ENCODE assay signal across 21 cellular contexts in genomic region chr19:18666784-18667183, GRCh38. TPM values are rescaled to one million over a fixed set of nuclear protein-coding genes. Genes with fewer than 3 reads are reported as not detected.
DNase-seq lines count a peak whose midpoint lies in the region; ATAC-seq and TF ChIP-seq lines count a peak whose summit lies in the region.
"Had no signal": no experiment of that assay in that cellular context is flagged by ENCODE, and none has a peak within 500 bp of the region (broad histone marks: within the 10 kb centered on the region; RNA-seq: fewer than 3 reads in every experiment).

No MANE protein-coding gene starts in this region.

- TF ChIP-seq EP300 in esophagus muscularis mucosa (IDR thresholded peaks at IDR 0.05) = no peak
- no peak for TF ChIP-seq EP300 in sigmoid colon (IDR thresholded peaks at IDR 0.05)
- TF ChIP-seq EP300 in tibial nerve (IDR thresholded peaks at IDR 0.05) = no peak

- in situ Hi-C loops in G401 (cut with HindIII; ENCODE audit: low sequenced_read_pairs) = no loop called here

- H3K4me1 ChIP-seq in heart left ventricle (peaks cover 0 to 18% (median 1%) of the 10 kb centered on the region in 12 donors), esophagus muscularis mucosa (peaks cover 22 to 82% (median 76%) of the 10 kb centered on the region in 4 donors), sigmoid colon (peaks cover 0 to 48% (median 35%) of the 10 kb centered on the region in 4 donors), tibial nerve (peaks cover 0 to 51% (median 16%) of the 10 kb centered on the region in 4 donors)

- TF ChIP-seq CTCF in heart left ventricle (IDR thresholded peaks at IDR 0.05) (no peak), esophagus muscularis mucosa (IDR thresholded peaks at IDR 0.05) (no peak), sigmoid colon (IDR thresholded peaks at IDR 0.05) (no peak), tibial nerve (IDR thresholded peaks at IDR 0.05) (no peak)

- H3K27ac ChIP-seq in heart left ventricle (peak overlapping the region in 1 of 12 donors; percentile 73), esophagus muscularis mucosa (replicated peaks in 1 of 4) (peak overlapping the region; percentile 77 to 86 (median 83)), sigmoid colon (peak overlapping the region; percentile 73 to 84 (median 78)), tibial nerve (peak overlapping the region in 3 of 4 donors; percentile 36 to 59 (median 56))
- H3K27ac ChIP-seq: 22Rv1, C4-2B had no signal

- H3K27me3 ChIP-seq in heart left ventricle = no peaks in the 10 kb centered on the region
- no peaks in the 10 kb centered on the region for H3K27me3 ChIP-seq in esophagus muscularis mucosa
- no peaks in the 10 kb centered on the region for H3K27me3 ChIP-seq in sigmoid colon
- no peaks in the 10 kb centered on the region for H3K27me3 ChIP-seq in tibial nerve

- WGBS in heart left ventricle, 4 donors = 89 to 92% (median 91%) methylated on average over 5 of the region's 5 CpGs
- WGBS in esophagus muscularis mucosa = 77% methylated on average over 5 of the region's 5 CpGs
- WGBS in sigmoid colon, 2 donors = 91 to 93% methylated on average over 5 of the region's 5 CpGs
- WGBS in tibial nerve, 2 donors = 56 to 79% methylated on average over 3 to 5 of the region's 5 CpGs

- H3K9me3 ChIP-seq in heart left ventricle = no peaks in the 10 kb centered on the region
- no peaks in the 10 kb centered on the region for H3K9me3 ChIP-seq in esophagus muscularis mucosa
- no peaks in the 10 kb centered on the region for H3K9me3 ChIP-seq in sigmoid colon
- H3K9me3 ChIP-seq in tibial nerve = no peaks in the 10 kb centered on the region

- no peak overlapping the region for H3K4me3 ChIP-seq in heart left ventricle
- no peak overlapping the region for H3K4me3 ChIP-seq in esophagus muscularis mucosa
- H3K4me3 ChIP-seq in sigmoid colon = no peak overlapping the region
- H3K4me3 ChIP-seq in tibial nerve = no peak overlapping the region

- ATAC-seq in Right ventricle myocardium inferior (no peak), heart left ventricle (no peak)

- TF ChIP-seq POLR2A in heart left ventricle (IDR thresholded peaks at IDR 0.05) (no peak), esophagus muscularis mucosa (IDR thresholded peaks at IDR 0.05; ENCODE audit: low read depth) (no peak), sigmoid colon (IDR thresholded peaks at IDR 0.05) (no peak), tibial nerve (IDR thresholded peaks at IDR 0.05) (no peak)

- intact Hi-C loops in Right ventricle myocardium inferior (cut with DNase I) = no loop called here
- intact Hi-C loops in heart left ventricle (cut with DNase I) = no loop called here
- intact Hi-C loops in esophagus muscularis mucosa (cut with DNase I) = no loop called here
- intact Hi-C loops in sigmoid colon (cut with DNase I) = no loop called here

- H3K36me3 ChIP-seq in heart left ventricle (peaks cover 0 to 53% (median 24%) of the 10 kb centered on the region in 9 donors), esophagus muscularis mucosa (peaks cover 21 to 51% (median 45%) of the 10 kb centered on the region in 4 donors), sigmoid colon (peaks cover 12 to 42% (median 25%) of the 10 kb centered on the region in 4 donors), tibial nerve (peaks cover 0 to 76% (median 8%) of the 10 kb centered on the region in 3 donors)

- DNase-seq in Right ventricle myocardium inferior (ENCODE audit: missing footprints) (peak; percentile 26), heart left ventricle (no peak), esophagus muscularis mucosa (ENCODE audit: extremely low spot score) (no peak), sigmoid colon (no peak), tibial nerve (ENCODE audit: low spot score in 2 of 2) (no peak), islet precursor cell (no peak), DMS114 treated with DMSO at 0.1 percent for 48 hours (lab: John Stamatoyannopoulos, UW; ENCODE audit: unreplicated experiment) (no peak), G401 (ENCODE audit: low spot score) (no peak)
- DNase-seq: ACHN; Calu3; CD8-positive, alpha-beta memory T cell; GDM1; Kasumi-1; NCI-H1417; NCI-H187; NCI-H446; NCI-H526; SHP77 had no signal

RNA-seq across cellular contexts. Expression of gene CRTC1, which starts 16.7 kb away (rescaled TPM):
- total RNA-seq in Right ventricle myocardium inferior = 10.3 TPM
- 10 to 100 TPM in 2 of 9 donors, 1 to 10 TPM in 7; 3.8 to 10.2 (median 8.2) TPM for total RNA-seq in heart left ventricle
- polyA plus RNA-seq in heart left ventricle = 1 to 10 TPM; 4.4 to 6.4 TPM
- 10 to 100 TPM in 1 of 4 donors, 1 to 10 TPM in 3; 5.3 to 10.1 (median 6.6) TPM for total RNA-seq in esophagus muscularis mucosa
- 1 to 10 TPM; 2.5 to 7.2 (median 4.6) TPM for total RNA-seq in sigmoid colon
- polyA plus RNA-seq in sigmoid colon = 1 to 10 TPM; 2.8 to 8.9 (median 3.6) TPM
- total RNA-seq in tibial nerve = 1 to 10 TPM; 4.0 to 7.8 (median 6.7) TPM
- 2.1 and 2.7 TPM in 2 replicates for total RNA-seq in G401 (2014; rRNA removed; shearing (Covaris generic))

RNA-seq across cellular contexts. Expression of gene KLHL26, which starts 30.0 kb away (rescaled TPM):
- total RNA-seq in Right ventricle myocardium inferior (6.6 TPM), heart left ventricle (10 to 100 TPM in 1 of 9 donors, 1 to 10 TPM in 8; 4.6 to 11.4 (median 6.8) TPM), esophagus muscularis mucosa (10 to 100 TPM in 2 of 4 donors, 1 to 10 TPM in 2; 9.1 to 19.0 (median 13.5) TPM), sigmoid colon (1 to 10 TPM; 3.8 to 8.3 (median 5.9) TPM), tibial nerve (10 to 100 TPM; 12.9 to 38.4 (median 15.1) TPM)
- polyA plus RNA-seq in heart left ventricle (1 to 10 TPM; 2.8 to 4.9 TPM), sigmoid colon (1 to 10 TPM; 1.6 to 4.8 (median 1.8) TPM)
- 5.0 and 8.3 TPM in 2 replicates for total RNA-seq in G401 (2014; rRNA removed; shearing (Covaris generic))

RNA-seq across cellular contexts. Expression of gene TMEM59L, which starts 54.1 kb away (rescaled TPM):
- total RNA-seq in Right ventricle myocardium inferior (2.8 TPM), heart left ventricle (1 to 10 TPM in 5 of 9 donors, under 1 TPM in 4; 0.50 to 4.6 (median 1.1) TPM), esophagus muscularis mucosa (1 to 10 TPM; 2.4 to 3.6 (median 2.8) TPM), sigmoid colon (1 to 10 TPM in 3 of 4 donors, under 1 TPM in 1; 0.82 to 6.4 (median 4.1) TPM), tibial nerve (10 to 100 TPM in 1 of 4 donors, 1 to 10 TPM in 2, not detected in 1; 3.1 to 12.6 (median 4.2) TPM)
- polyA plus RNA-seq in heart left ventricle (1 to 10 TPM; 1.5 to 5.1 TPM), sigmoid colon (1 to 10 TPM in 1 of 3 donors, not detected in 2; 5.0 TPM)
- 2.5 and 4.1 TPM in 2 replicates for total RNA-seq in G401 (2014; rRNA removed; shearing (Covaris generic))
- total RNA-seq: CD8-positive, alpha-beta memory T cell had no signal
- polyA plus RNA-seq: CD8-positive, alpha-beta memory T cell; IgD-negative memory B cell had no signal
